In the genomic region with DNA sequence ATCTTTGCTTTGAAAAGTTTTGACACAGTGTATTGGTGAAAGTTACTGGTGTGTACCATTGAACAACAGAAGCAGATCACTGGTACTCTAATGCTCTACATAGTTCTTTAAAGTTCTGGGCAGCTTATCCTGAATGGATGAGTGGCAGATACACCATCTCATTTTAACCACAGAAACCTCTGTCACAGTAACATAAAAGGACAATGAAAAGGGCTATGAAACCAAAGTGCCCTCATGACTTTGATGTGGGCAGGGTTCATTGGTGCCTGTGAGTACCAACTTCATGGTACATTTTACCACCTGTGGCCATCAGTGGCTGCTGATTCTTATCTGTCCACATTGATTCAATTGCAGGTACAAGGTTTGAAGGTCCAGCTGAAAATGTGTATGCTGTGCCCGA, we compare ENCODE assay signal across 23 cellular contexts.
"Had no signal": no experiment of that assay in that cellular context is flagged by ENCODE, and none has a peak within 500 bp of the region (broad histone marks: within the 10 kb centered on the region; RNA-seq: fewer than 3 reads in every experiment).

No MANE protein-coding gene starts in this region.

- H3K9me3 ChIP-seq: pancreas, upper lobe of right lung, vagina had no signal

- H3K4me3 ChIP-seq: esophagus squamous epithelium, gastroesophageal sphincter, lung, pancreas, tibial artery, upper lobe of right lung, vagina had no signal

- H3K27me3 ChIP-seq: esophagus squamous epithelium, gastroesophageal sphincter, pancreas, tibial artery, upper lobe of right lung, vagina had no signal

- DNase-seq: effector memory CD8-positive, alpha-beta T cell; esophagus squamous epithelium; glutamatergic neuron; kidney; left cardiac atrium; left ventricle myocardium superior; mesenchymal stem cell; midbrain; naive B cell; occipital lobe; pancreas; right cardiac atrium; small intestine; stimulated activated CD4-positive, alpha-beta T cell treated with anti-CD3 and anti-CD28 coated beads, Interleukin-12 subunit alpha, Interleukin-12 subunit beta, amount 100 ng/mL, for 4 hours; stimulated activated naive CD4-positive, alpha-beta T cell; tibial artery; upper lobe of right lung had no signal

- H3K4me1 ChIP-seq: gastroesophageal sphincter, pancreas, tibial artery, upper lobe of right lung had no signal

- H3K36me3 ChIP-seq: esophagus squamous epithelium, gastroesophageal sphincter, pancreas, tibial artery, upper lobe of right lung, vagina had no signal

- H3K27ac ChIP-seq: esophagus squamous epithelium, gastroesophageal sphincter, pancreas, tibial artery, upper lobe of right lung, vagina had no signal

- H3K4me1 Mint-ChIP-seq: naive B cell had no signal

- H3K27me3 Mint-ChIP-seq: dendritic cell treated with granulocyte-macrophage colony-stimulating factor and Interleukin-4, amounts not matched to agents 40 ng/mL and 50 ng/mL, for 4 days; progenitor cell of endocrine pancreas had no signal

- H3K27ac Mint-ChIP-seq: dendritic cell treated with granulocyte-macrophage colony-stimulating factor and Interleukin-4, amounts not matched to agents 40 ng/mL and 50 ng/mL, for 4 days; effector memory CD8-positive, alpha-beta T cell; naive B cell; nephron; progenitor cell of endocrine pancreas had no signal

- H3K4me3 Mint-ChIP-seq: dendritic cell treated with granulocyte-macrophage colony-stimulating factor and Interleukin-4, amounts not matched to agents 40 ng/mL and 50 ng/mL, for 4 days; effector memory CD8-positive, alpha-beta T cell; naive B cell; nephron had no signal

- ATAC-seq: effector memory CD8-positive, alpha-beta T cell; gastroesophageal sphincter; left cardiac atrium; left ventricle myocardium superior; pancreas; right cardiac atrium; upper lobe of right lung had no signal
